ENCODE assay signal across 29 cellular contexts in the genomic region with DNA sequence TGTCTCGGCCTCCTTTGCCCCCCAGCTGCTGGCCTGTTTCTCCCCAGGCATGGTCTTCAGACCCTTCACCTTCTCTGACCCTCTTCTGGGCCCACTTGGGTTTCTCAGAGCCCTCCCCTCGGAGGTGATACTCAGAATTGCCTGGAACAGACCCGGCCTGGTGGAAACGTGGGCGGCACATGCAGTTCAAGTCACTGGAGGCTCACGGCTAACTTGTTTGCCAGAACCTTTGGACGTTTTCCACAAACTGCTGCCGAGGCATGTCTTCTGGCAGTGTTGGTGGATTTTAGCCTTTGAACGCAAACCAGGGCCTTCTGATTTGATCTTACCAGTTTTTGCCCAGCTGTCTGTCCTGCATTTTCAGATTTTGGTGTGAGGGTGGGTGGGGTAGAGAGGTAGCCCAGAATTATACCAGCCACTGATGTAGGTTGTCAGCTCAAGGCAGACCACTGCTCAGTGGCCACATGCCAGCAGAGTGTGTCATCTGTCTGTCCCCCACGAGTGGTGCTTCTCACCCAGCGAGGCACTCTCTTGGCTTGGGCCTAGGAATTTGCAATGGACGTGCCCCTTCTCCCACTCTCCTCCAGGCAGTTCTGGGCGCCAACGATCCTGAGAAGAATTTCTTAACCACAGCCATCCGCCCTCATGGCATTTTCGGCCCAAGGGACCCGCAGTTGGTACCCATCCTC.
"Had no signal": no experiment of that assay in that cellular context is flagged by ENCODE, and none has a peak within 500 bp of the region (broad histone marks: within the 10 kb centered on the region; RNA-seq: fewer than 3 reads in every experiment).

No MANE protein-coding gene starts in this region.

- H3K27me3 Mint-ChIP-seq: activated B cell treated with CpG ODN at 0.5 μM for 24 hours; activated CD4-positive, alpha-beta T cell treated with anti-CD3 and anti-CD28 coated beads for 36 hours; activated naive CD8-positive, alpha-beta T cell treated with anti-CD3 and anti-CD28 coated beads for 36 hours; activated T-helper 17 cell treated with anti-CD3 and anti-CD28 coated beads, Interleukin-2, amount 50 U/mL, for 72 hours; dendritic cell treated with granulocyte-macrophage colony-stimulating factor and Interleukin-4, amounts not matched to agents 40 ng/mL and 50 ng/mL, for 4 days; naive B cell; stimulated activated naive CD8-positive, alpha-beta T cell treated with anti-CD3 and anti-CD28 coated beads, Interleukin-15, amount 100 ng/mL, for 72 hours had no signal

- H3K9me3 Mint-ChIP-seq: activated B cell treated with CpG ODN at 0.5 μM for 24 hours; activated naive CD8-positive, alpha-beta T cell treated with anti-CD3 and anti-CD28 coated beads for 36 hours; activated T-cell treated with anti-CD3 and anti-CD28 coated beads, Interleukin-2, amount 50 U/mL, for 24 hours; activated T-helper 17 cell treated with anti-CD3 and anti-CD28 coated beads, Interleukin-2, amount 50 U/mL, for 72 hours; dendritic cell treated with granulocyte-macrophage colony-stimulating factor and Interleukin-4, amounts not matched to agents 40 ng/mL and 50 ng/mL, for 4 days; neural crest cell; stimulated activated naive CD8-positive, alpha-beta T cell treated with anti-CD3 and anti-CD28 coated beads, Interleukin-15, amount 100 ng/mL, for 72 hours had no signal

- H3K4me3 ChIP-seq: body of pancreas, heart right ventricle, mucosa of descending colon, skin epidermis, uterus had no signal

- H3K4me1 Mint-ChIP-seq: activated B cell treated with CpG ODN at 0.5 μM for 24 hours; activated CD4-positive, alpha-beta T cell treated with anti-CD3 and anti-CD28 coated beads for 36 hours; activated naive CD8-positive, alpha-beta T cell treated with anti-CD3 and anti-CD28 coated beads for 36 hours; activated T-helper 17 cell treated with anti-CD3 and anti-CD28 coated beads, Interleukin-2, amount 50 U/mL, for 72 hours; naive B cell; neural crest cell; stimulated activated naive CD8-positive, alpha-beta T cell treated with anti-CD3 and anti-CD28 coated beads, Interleukin-15, amount 100 ng/mL, for 72 hours had no signal

- H3K9me3 ChIP-seq: body of pancreas, heart right ventricle, mucosa of descending colon, uterus had no signal

- H3K4me3 Mint-ChIP-seq: activated B cell treated with CpG ODN at 0.5 μM for 24 hours; activated CD4-positive, alpha-beta T cell treated with anti-CD3 and anti-CD28 coated beads for 36 hours; activated naive CD8-positive, alpha-beta T cell treated with anti-CD3 and anti-CD28 coated beads for 36 hours; activated T-cell treated with anti-CD3 and anti-CD28 coated beads, Interleukin-2, amount 50 U/mL, for 24 hours; activated T-helper 17 cell treated with anti-CD3 and anti-CD28 coated beads, Interleukin-2, amount 50 U/mL, for 72 hours; dendritic cell treated with granulocyte-macrophage colony-stimulating factor and Interleukin-4, amounts not matched to agents 40 ng/mL and 50 ng/mL, for 4 days; neural crest cell; stimulated activated naive CD8-positive, alpha-beta T cell treated with anti-CD3 and anti-CD28 coated beads, Interleukin-15, amount 100 ng/mL, for 72 hours had no signal

- H3K27ac Mint-ChIP-seq: activated B cell treated with CpG ODN at 0.5 μM for 24 hours; activated CD4-positive, alpha-beta T cell treated with anti-CD3 and anti-CD28 coated beads for 36 hours; activated naive CD8-positive, alpha-beta T cell treated with anti-CD3 and anti-CD28 coated beads for 36 hours; activated T-cell treated with anti-CD3 and anti-CD28 coated beads, Interleukin-2, amount 50 U/mL, for 24 hours; activated T-helper 17 cell treated with anti-CD3 and anti-CD28 coated beads, Interleukin-2, amount 50 U/mL, for 72 hours; dendritic cell treated with granulocyte-macrophage colony-stimulating factor and Interleukin-4, amounts not matched to agents 40 ng/mL and 50 ng/mL, for 4 days; naive B cell; stimulated activated naive CD8-positive, alpha-beta T cell treated with anti-CD3 and anti-CD28 coated beads, Interleukin-15, amount 100 ng/mL, for 72 hours had no signal

- H3K27ac ChIP-seq: body of pancreas, heart right ventricle, skin epidermis, uterus had no signal

- H3K27me3 ChIP-seq: body of pancreas, heart right ventricle, uterus had no signal

- DNase-seq: activated B cell treated with CpG ODN at 0.5 μM for 24 hours; activated CD4-positive, alpha-beta T cell treated with anti-CD3 and anti-CD28 coated beads for 36 hours; activated CD4-positive, alpha-beta T cell treated with anti-CD3 and anti-CD28 coated beads, Interleukin-2, amount 50 U/mL, for 4 hours; activated CD8-positive, alpha-beta memory T cell treated with anti-CD3 and anti-CD28 coated beads for 24 hours; activated CD8-positive, alpha-beta memory T cell treated with anti-CD3 and anti-CD28 coated beads, Interleukin-2, amount 50 U/mL, for 4 hours; activated naive CD8-positive, alpha-beta T cell treated with anti-CD3 and anti-CD28 coated beads for 36 hours; activated T-cell treated with anti-CD3 and anti-CD28 coated beads, Interleukin-2, amount 50 U/mL, for 24 hours; caudate nucleus; effector CD4-positive, alpha-beta T cell; erythroblast; foreskin fibroblast; heart right ventricle; islet precursor cell; left cardiac atrium; mesenchymal stem cell; mucosa of descending colon; naive B cell; occipital lobe; posterior cingulate gyrus; stimulated activated CD4-positive, alpha-beta T cell treated with anti-CD3 and anti-CD28 coated beads, Interleukin-1b, Interleukin-23, amount 100 ng/mL, for 48 hours; stimulated activated naive CD8-positive, alpha-beta T cell treated with anti-CD3 and anti-CD28 coated beads, Interleukin-15, amount 100 ng/mL, for 72 hours; T-helper 9 cell; trophoblast cell had no signal

- H3K4me1 ChIP-seq: body of pancreas, heart right ventricle, uterus had no signal

- H3K36me3 ChIP-seq: uterus had no signal
